11 cellular contexts compared by ENCODE assay signal in genomic region chr19:9498183-9498902, GRCh38. TPM values are rescaled to one million over a fixed set of nuclear protein-coding genes. Genes with fewer than 3 reads are reported as not detected.
DNase-seq lines count a peak whose midpoint lies in the region; ATAC-seq and TF ChIP-seq lines count a peak whose summit lies in the region.
"Had no signal": no experiment of that assay in that cellular context is flagged by ENCODE, and none has a peak within 500 bp of the region (broad histone marks: within the 10 kb centered on the region; RNA-seq: fewer than 3 reads in every experiment).

TSS of gene ZNF560 (minus strand) at chr19:9498616. CDS start at chr19:9475313, 23,303 bp downstream.

- peak within 1 kb of the TSS; percentile 10 for H3K4me3 Mint-ChIP-seq in T-helper 17 cell
- H3K4me3 Mint-ChIP-seq: T-helper 2 cell treated with Interferon-gamma antibody and Interleukin-4, amounts not matched to agents 5 μg/mL and 100 μg/mL, for 36 hours had no signal

- H3K36me3 ChIP-seq in subcutaneous abdominal adipose tissue (ENCODE audit: control insufficient read depth in 5 of 5, insufficient read depth in 5 of 5, low read length in 5 of 5): no peaks in the 10 kb centered on the region

- H3K9me3 ChIP-seq in right cardiac atrium (ENCODE audit: control insufficient read depth, low read length) (peaks cover 7% of the 10 kb centered on the region), T-helper 17 cell (ENCODE audit: control insufficient read depth, low read length, poor library complexity, severe bottlenecking) (no peaks in the 10 kb centered on the region), subcutaneous abdominal adipose tissue (ENCODE audit: control insufficient read depth in 5 of 5, low read length in 5 of 5) (peaks cover 15 to 74% (median 40%) of the 10 kb centered on the region in 5 donors)

- H3K9ac ChIP-seq in subcutaneous abdominal adipose tissue (ENCODE audit: low read length in 5 of 5): no peak within 1 kb of the TSS

- WGBS in right cardiac atrium: 3% methylated on average over 44 of the region's 44 CpGs

- ATAC-seq in right cardiac atrium: no peak
- ATAC-seq in left cardiac atrium: no peak
- ATAC-seq in T-helper 17 cell: no peak
- no peak for ATAC-seq in HG02981 (IDR thresholded peaks at IDR 0.05; ENCODE audit: unreplicated experiment)

- H3K4me3 ChIP-seq in right cardiac atrium (ENCODE audit: low read length) (peak within 1 kb of the TSS; percentile 10), fibroblast of mammary gland (ENCODE audit: control insufficient read depth, low read depth, low read length) (peak within 1 kb of the TSS; percentile 4), subcutaneous abdominal adipose tissue (ENCODE audit: low read depth in 1 of 5, low read length in 5 of 5) (peak within 1 kb of the TSS in 4 of 5 donors; percentile 11 to 51 (median 30))

- DNase-seq in right cardiac atrium: peak in 1 of 3 donors; percentile 23
- DNase-seq in left cardiac atrium: no peak
- DNase-seq in T-helper 17 cell: no peak
- DNase-seq in fibroblast of mammary gland (ENCODE audit: low read depth): peak; percentile 21
- DNase-seq in anterior cingulate cortex (lab: John Stamatoyannopoulos, UW): no peak
- no peak for DNase-seq in NCI-H2227 treated with DMSO at 0.1 percent for 48 hours (lab: John Stamatoyannopoulos, UW)
- DNase-seq: HCEC 1CT had no signal

- H3K4me1 ChIP-seq in right cardiac atrium (ENCODE audit: control insufficient read depth, insufficient read depth, low read length) (no peaks in the 10 kb centered on the region), subcutaneous abdominal adipose tissue (ENCODE audit: control insufficient read depth in 5 of 5, insufficient read depth in 5 of 5, low read length in 5 of 5) (no peaks in the 10 kb centered on the region)

- no peaks in the 10 kb centered on the region for H3K36me3 Mint-ChIP-seq in T-helper 17 cell (ENCODE audit: low read depth)

- H3K27ac ChIP-seq in right cardiac atrium (ENCODE audit: low read length): no peak within 1 kb of the TSS
- no peak within 1 kb of the TSS for H3K27ac ChIP-seq in subcutaneous abdominal adipose tissue (ENCODE audit: low read depth, low read length)

- TF ChIP-seq CTCF in fibroblast of mammary gland (conservative IDR thresholded peaks at IDR 0.05; ENCODE audit: control insufficient read depth, insufficient read depth, low read depth, low read length): peak; percentile 20

- no peaks in the 10 kb centered on the region for H3K27me3 Mint-ChIP-seq in T-helper 17 cell

- H3K27me3 ChIP-seq in right cardiac atrium (ENCODE audit: control insufficient read depth, insufficient read depth): no peaks in the 10 kb centered on the region
- H3K27me3 ChIP-seq in subcutaneous abdominal adipose tissue (ENCODE audit: control insufficient read depth in 5 of 5, insufficient read depth in 4 of 5, low read length in 5 of 5): peaks cover 0 to 4% (median 0%) of the 10 kb centered on the region in 5 donors

- intact Hi-C loops in right cardiac atrium (cut with DNase I) (no loop called here), left cardiac atrium (cut with DNase I) (no loop called here)

- H3K4me1 Mint-ChIP-seq in T-helper 17 cell: no peaks in the 10 kb centered on the region

- no peak within 1 kb of the TSS for H3K27ac Mint-ChIP-seq in T-helper 17 cell
- H3K27ac Mint-ChIP-seq: T-helper 2 cell treated with Interferon-gamma antibody and Interleukin-4, amounts not matched to agents 5 μg/mL and 100 μg/mL, for 36 hours had no signal

RNA-seq across cellular contexts. Expression of gene ZNF560, which starts in this region (rescaled TPM):
- total RNA-seq in right cardiac atrium (not detected), left cardiac atrium (under 1 TPM in 1 of 2 donors, not detected in 1; 0.92 TPM), T-helper 17 cell (not detected)
- polyA plus RNA-seq in right cardiac atrium: not detected
- total RNA-seq: mucosa of gallbladder had no signal
